ENCODE assay signal across 1 cellular context in genomic region chr19:10353793-10354391, GRCh38.
TF ChIP-seq lines count a peak whose summit lies in the region.

No MANE protein-coding gene starts in this region.

TF ChIP-seq in WTC11, 78 proteins besides CTCF, POLR2A, EP300 and RAD21 (continued from another document and continues in another):
- TF ChIP-seq AR (CRISPR knock-in tag; IDR thresholded peaks at IDR 0.05) (no peak), JUN (CRISPR knock-in tag; IDR thresholded peaks at IDR 0.05) (no peak), MXD4 (CRISPR knock-in tag; IDR thresholded peaks at IDR 0.05; ENCODE audit: borderline replicate concordance) (no peak), NFE2L1 (CRISPR knock-in tag; IDR thresholded peaks at IDR 0.05) (no peak), GTF2I (CRISPR knock-in tag; conservative IDR thresholded peaks at IDR 0.05) (no peak), ZNF138 (CRISPR knock-in tag; conservative IDR thresholded peaks at IDR 0.05) (no peak), SOX15 (CRISPR knock-in tag; IDR thresholded peaks at IDR 0.05) (no peak), ZNF317 (CRISPR knock-in tag; IDR thresholded peaks at IDR 0.05; ENCODE audit: borderline replicate concordance, low read depth) (no peak), ZNF263 (CRISPR knock-in tag; IDR thresholded peaks at IDR 0.05; ENCODE audit: low read depth) (no peak), ZBTB43 (CRISPR knock-in tag; IDR thresholded peaks at IDR 0.05) (no peak), TEAD1 (CRISPR knock-in tag; IDR thresholded peaks at IDR 0.05) (peak; percentile 72; the same call in 1 of the 2 replicates), ZNF232 (CRISPR knock-in tag; IDR thresholded peaks at IDR 0.05) (no peak), USF1 (CRISPR knock-in tag; IDR thresholded peaks at IDR 0.05) (peak; percentile 17; the same call in 1 of the 2 replicates), OVOL2 (CRISPR knock-in tag; IDR thresholded peaks at IDR 0.05; ENCODE audit: borderline replicate concordance) (no peak), ARID4B (CRISPR knock-in tag; IDR thresholded peaks at IDR 0.05; ENCODE audit: borderline replicate concordance) (0 out of 2 replicates have a peak, but pooled peaks have one; percentile 50), EMX1 (CRISPR knock-in tag; IDR thresholded peaks at IDR 0.05) (no peak), E2F1 (CRISPR knock-in tag; IDR thresholded peaks at IDR 0.05) (no peak), KAT7 (CRISPR knock-in tag; IDR thresholded peaks at IDR 0.05; ENCODE audit: borderline replicate concordance) (no peak), MYBL2 (CRISPR knock-in tag; IDR thresholded peaks at IDR 0.05) (no peak), IRF2 (CRISPR knock-in tag; IDR thresholded peaks at IDR 0.05; ENCODE audit: borderline replicate concordance, low read depth) (no peak), PRRX2 (CRISPR knock-in tag; IDR thresholded peaks at IDR 0.05) (no peak), TEAD4 (CRISPR knock-in tag; IDR thresholded peaks at IDR 0.05) (no peak), FOXP4 (CRISPR knock-in tag; IDR thresholded peaks at IDR 0.05) (0 out of 2 replicates have a peak, but pooled peaks have one; percentile 50)
- TF ChIP-seq, protein P1, sequence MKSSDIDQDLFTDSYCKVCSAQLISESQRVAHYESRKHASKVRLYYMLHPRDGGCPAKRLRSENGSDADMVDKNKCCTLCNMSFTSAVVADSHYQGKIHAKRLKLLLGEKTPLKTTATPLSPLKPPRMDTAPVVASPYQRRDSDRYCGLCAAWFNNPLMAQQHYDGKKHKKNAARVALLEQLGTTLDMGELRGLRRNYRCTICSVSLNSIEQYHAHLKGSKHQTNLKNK (CRISPR knock-in tag; IDR thresholded peaks at IDR 0.05), result no peak
- TF ChIP-seq, protein P2, sequence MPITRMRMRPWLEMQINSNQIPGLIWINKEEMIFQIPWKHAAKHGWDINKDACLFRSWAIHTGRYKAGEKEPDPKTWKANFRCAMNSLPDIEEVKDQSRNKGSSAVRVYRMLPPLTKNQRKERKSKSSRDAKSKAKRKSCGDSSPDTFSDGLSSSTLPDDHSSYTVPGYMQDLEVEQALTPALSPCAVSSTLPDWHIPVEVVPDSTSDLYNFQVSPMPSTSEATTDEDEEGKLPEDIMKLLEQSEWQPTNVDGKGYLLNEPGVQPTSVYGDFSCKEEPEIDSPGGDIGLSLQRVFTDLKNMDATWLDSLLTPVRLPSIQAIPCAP (CRISPR knock-in tag; IDR thresholded peaks at IDR 0.05), result 0 out of 2 replicates have a peak, but pooled peaks have one; percentile 29
- TF ChIP-seq, protein P3, sequence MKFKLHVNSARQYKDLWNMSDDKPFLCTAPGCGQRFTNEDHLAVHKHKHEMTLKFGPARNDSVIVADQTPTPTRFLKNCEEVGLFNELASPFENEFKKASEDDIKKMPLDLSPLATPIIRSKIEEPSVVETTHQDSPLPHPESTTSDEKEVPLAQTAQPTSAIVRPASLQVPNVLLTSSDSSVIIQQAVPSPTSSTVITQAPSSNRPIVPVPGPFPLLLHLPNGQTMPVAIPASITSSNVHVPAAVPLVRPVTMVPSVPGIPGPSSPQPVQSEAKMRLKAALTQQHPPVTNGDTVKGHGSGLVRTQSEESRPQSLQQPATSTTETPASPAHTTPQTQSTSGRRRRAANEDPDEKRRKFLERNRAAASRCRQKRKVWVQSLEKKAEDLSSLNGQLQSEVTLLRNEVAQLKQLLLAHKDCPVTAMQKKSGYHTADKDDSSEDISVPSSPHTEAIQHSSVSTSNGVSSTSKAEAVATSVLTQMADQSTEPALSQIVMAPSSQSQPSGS (CRISPR knock-in tag; IDR thresholded peaks at IDR 0.05; ENCODE audit: borderline replicate concordance, low read depth), result no peak
- TF ChIP-seq, protein P4, sequence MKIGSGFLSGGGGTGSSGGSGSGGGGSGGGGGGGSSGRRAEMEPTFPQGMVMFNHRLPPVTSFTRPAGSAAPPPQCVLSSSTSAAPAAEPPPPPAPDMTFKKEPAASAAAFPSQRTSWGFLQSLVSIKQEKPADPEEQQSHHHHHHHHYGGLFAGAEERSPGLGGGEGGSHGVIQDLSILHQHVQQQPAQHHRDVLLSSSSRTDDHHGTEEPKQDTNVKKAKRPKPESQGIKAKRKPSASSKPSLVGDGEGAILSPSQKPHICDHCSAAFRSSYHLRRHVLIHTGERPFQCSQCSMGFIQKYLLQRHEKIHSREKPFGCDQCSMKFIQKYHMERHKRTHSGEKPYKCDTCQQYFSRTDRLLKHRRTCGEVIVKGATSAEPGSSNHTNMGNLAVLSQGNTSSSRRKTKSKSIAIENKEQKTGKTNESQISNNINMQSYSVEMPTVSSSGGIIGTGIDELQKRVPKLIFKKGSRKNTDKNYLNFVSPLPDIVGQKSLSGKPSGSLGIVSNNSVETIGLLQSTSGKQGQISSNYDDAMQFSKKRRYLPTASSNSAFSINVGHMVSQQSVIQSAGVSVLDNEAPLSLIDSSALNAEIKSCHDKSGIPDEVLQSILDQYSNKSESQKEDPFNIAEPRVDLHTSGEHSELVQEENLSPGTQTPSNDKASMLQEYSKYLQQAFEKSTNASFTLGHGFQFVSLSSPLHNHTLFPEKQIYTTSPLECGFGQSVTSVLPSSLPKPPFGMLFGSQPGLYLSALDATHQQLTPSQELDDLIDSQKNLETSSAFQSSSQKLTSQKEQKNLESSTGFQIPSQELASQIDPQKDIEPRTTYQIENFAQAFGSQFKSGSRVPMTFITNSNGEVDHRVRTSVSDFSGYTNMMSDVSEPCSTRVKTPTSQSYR (CRISPR knock-in tag; IDR thresholded peaks at IDR 0.05), result no peak
- TF ChIP-seq, protein P5, sequence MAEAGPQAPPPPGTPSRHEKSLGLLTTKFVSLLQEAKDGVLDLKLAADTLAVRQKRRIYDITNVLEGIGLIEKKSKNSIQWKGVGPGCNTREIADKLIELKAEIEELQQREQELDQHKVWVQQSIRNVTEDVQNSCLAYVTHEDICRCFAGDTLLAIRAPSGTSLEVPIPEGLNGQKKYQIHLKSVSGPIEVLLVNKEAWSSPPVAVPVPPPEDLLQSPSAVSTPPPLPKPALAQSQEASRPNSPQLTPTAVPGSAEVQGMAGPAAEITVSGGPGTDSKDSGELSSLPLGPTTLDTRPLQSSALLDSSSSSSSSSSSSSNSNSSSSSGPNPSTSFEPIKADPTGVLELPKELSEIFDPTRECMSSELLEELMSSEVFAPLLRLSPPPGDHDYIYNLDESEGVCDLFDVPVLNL (CRISPR knock-in tag; IDR thresholded peaks at IDR 0.05; ENCODE audit: borderline replicate concordance, low read depth), result no peak
- TF ChIP-seq, protein P6, sequence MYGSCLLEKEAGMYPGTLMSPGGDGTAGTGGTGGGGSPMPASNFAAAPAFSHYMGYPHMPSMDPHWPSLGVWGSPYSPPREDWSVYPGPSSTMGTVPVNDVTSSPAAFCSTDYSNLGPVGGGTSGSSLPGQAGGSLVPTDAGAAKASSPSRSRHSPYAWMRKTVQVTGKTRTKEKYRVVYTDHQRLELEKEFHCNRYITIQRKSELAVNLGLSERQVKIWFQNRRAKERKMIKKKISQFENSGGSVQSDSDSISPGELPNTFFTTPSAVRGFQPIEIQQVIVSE (CRISPR knock-in tag; IDR thresholded peaks at IDR 0.05; ENCODE audit: borderline replicate concordance), result no peak
- TF ChIP-seq, protein P7, sequence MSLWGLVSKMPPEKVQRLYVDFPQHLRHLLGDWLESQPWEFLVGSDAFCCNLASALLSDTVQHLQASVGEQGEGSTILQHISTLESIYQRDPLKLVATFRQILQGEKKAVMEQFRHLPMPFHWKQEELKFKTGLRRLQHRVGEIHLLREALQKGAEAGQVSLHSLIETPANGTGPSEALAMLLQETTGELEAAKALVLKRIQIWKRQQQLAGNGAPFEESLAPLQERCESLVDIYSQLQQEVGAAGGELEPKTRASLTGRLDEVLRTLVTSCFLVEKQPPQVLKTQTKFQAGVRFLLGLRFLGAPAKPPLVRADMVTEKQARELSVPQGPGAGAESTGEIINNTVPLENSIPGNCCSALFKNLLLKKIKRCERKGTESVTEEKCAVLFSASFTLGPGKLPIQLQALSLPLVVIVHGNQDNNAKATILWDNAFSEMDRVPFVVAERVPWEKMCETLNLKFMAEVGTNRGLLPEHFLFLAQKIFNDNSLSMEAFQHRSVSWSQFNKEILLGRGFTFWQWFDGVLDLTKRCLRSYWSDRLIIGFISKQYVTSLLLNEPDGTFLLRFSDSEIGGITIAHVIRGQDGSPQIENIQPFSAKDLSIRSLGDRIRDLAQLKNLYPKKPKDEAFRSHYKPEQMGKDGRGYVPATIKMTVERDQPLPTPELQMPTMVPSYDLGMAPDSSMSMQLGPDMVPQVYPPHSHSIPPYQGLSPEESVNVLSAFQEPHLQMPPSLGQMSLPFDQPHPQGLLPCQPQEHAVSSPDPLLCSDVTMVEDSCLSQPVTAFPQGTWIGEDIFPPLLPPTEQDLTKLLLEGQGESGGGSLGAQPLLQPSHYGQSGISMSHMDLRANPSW (CRISPR knock-in tag; conservative IDR thresholded peaks at IDR 0.05; ENCODE audit: low read depth), result no peak
